In genomic region chr6:136037885-136038460, GRCh38 we compare ENCODE assay signal across 8 cellular contexts.
DNase-seq lines count a peak whose midpoint lies in the region; ATAC-seq and TF ChIP-seq lines count a peak whose summit lies in the region.

No MANE protein-coding gene starts in this region.

- H3K4me1 ChIP-seq in heart right ventricle: peaks cover 4 to 93% (median 70%) of the 10 kb centered on the region in 9 donors
- H3K4me1 ChIP-seq in PC-9 (replicated peaks; ENCODE audit: insufficient read depth): no peaks in the 10 kb centered on the region

- DNase-seq in EH (ENCODE audit: low read depth) (peak; percentile 84), heart right ventricle (peak; percentile 25 to 47), renal cortical epithelial cell (ENCODE audit: low read depth) (peak; percentile 13), WERI-Rb-1 (no peak), NCI-H1930 (lab: John Stamatoyannopoulos, UW) (no peak), PC-9 (no peak)

- peak overlapping the region; percentile 56 for H3K4me3 ChIP-seq in WI38 (ENCODE audit: low read depth, low read length)
- peak overlapping the region; percentile 23 to 67 (median 55) for H3K4me3 ChIP-seq in heart right ventricle
- no peak overlapping the region for H3K4me3 ChIP-seq in WERI-Rb-1 (ENCODE audit: low read depth, low read length)
- no peak overlapping the region for H3K4me3 ChIP-seq in PC-9

- H3K9me2 ChIP-seq in PC-9 (ENCODE audit: insufficient read depth): no peaks in the 10 kb centered on the region

- H3K9me3 ChIP-seq in heart right ventricle (no peaks in the 10 kb centered on the region), WERI-Rb-1 (ENCODE audit: severe bottlenecking) (no peaks in the 10 kb centered on the region), PC-9 (ENCODE audit: insufficient read depth, low read depth) (no peaks in the 10 kb centered on the region)

- TF ChIP-seq CTCF in WI38 (IDR thresholded peaks at IDR 0.05; ENCODE audit: low read depth, low read length) (peak; percentile 54), heart right ventricle (IDR thresholded peaks at IDR 0.05) (peak in 7 of 9 donors; percentile 28 to 56 (median 36)), WERI-Rb-1 (IDR thresholded peaks at IDR 0.05; ENCODE audit: low read depth, low read length) (no peak), PC-9 (conservative IDR thresholded peaks at IDR 0.05) (no peak)

- H3K27me3 ChIP-seq in heart right ventricle (no peaks in the 10 kb centered on the region), WERI-Rb-1 (ENCODE audit: insufficient read depth, low read depth, severe bottlenecking) (no peaks in the 10 kb centered on the region), PC-9 (ENCODE audit: insufficient read depth, low read depth) (no peaks in the 10 kb centered on the region)

- H3K4me2 ChIP-seq in PC-9: no peak overlapping the region

- H2AFZ ChIP-seq in PC-9: no peak overlapping the region

- H3K27ac ChIP-seq in heart right ventricle (peak overlapping the region; percentile 9 to 92 (median 86)), WERI-Rb-1 (no peak overlapping the region), PC-9 (no peak overlapping the region)

- intact Hi-C loops in heart right ventricle (cut with DNase I): loop anchor here in 7 of 10 donors (5.0 to 10.0 kb wide), 9 partner anchors 64 to 503 kb away; no protein-coding TSS in a partner anchor
- intact Hi-C loops in PC-9 (cut with micrococcal nuclease; ENCODE audit: unreplicated experiment): no loop called here

- WGBS in heart right ventricle, 2 donors: 9 to 12% methylated on average over 12 of the region's 12 CpGs

- ATAC-seq in heart right ventricle: peak; percentile 39 to 79 (median 64)
- ATAC-seq in GM18498 (IDR thresholded peaks at IDR 0.05; ENCODE audit: unreplicated experiment): no peak

- H3K79me2 ChIP-seq in PC-9 (ENCODE audit: low read depth): no peaks in the 10 kb centered on the region

- CTCF ChIA-PET in PC-9 (lab: Charles Lee): no interaction called here

- no TSS peak for BruUV-seq in PC-9 (replicated peaks; lab: Mats Ljungman, UMichigan)

- POLR2A ChIA-PET in PC-9 (lab: Charles Lee; ENCODE audit: unreplicated experiment): interaction anchor here (0.6 kb wide), 1 partner anchor 129 kb away, joined by 6 read pairs; no protein-coding TSS in a partner anchor

- H4K20me1 ChIP-seq in PC-9 (ENCODE audit: insufficient read depth): no peaks in the 10 kb centered on the region

- H3K36me3 ChIP-seq in heart right ventricle (no peaks in the 10 kb centered on the region), WERI-Rb-1 (no peaks in the 10 kb centered on the region), PC-9 (ENCODE audit: low read depth) (no peaks in the 10 kb centered on the region)

- H3F3A ChIP-seq in PC-9 (ENCODE audit: insufficient read depth, low read depth): no peaks in the 10 kb centered on the region

Comparison
In these comparisons a context has a peak if more than half of its experiments do, and no peak if none do; other contexts are left out.
1. DNase-seq: peak in EH (single experiment), heart right ventricle (2 of 2) and renal cortical epithelial cell (single experiment); none in WERI-Rb-1 (single experiment), NCI-H1930 (0 of 2) and PC-9 (0 of 2).
2. H3K4me3 ChIP-seq: peak in WI38 (single experiment) and heart right ventricle (10 of 10); none in WERI-Rb-1 (single experiment) and PC-9 (single experiment).
3. CTCF ChIP-seq: peak in WI38 (single experiment) and heart right ventricle (7 of 9); none in WERI-Rb-1 (single experiment) and PC-9 (single experiment).
4. H3K27ac ChIP-seq: peak in heart right ventricle (10 of 10); none in WERI-Rb-1 (single experiment) and PC-9 (single experiment).